Comparison of ENCODE assay signal across 8 cellular contexts in genomic region chr19:42113641-42114348, GRCh38. TPM values are rescaled to one million over a fixed set of nuclear protein-coding genes. Genes with fewer than 3 reads are reported as not detected.
DNase-seq lines count a peak whose midpoint lies in the region; ATAC-seq, FAIRE-seq and TF ChIP-seq lines count a peak whose summit lies in the region.

No MANE protein-coding gene starts in this region.

- peaks cover 12 to 13% of the 10 kb centered on the region in 2 donors for H3K4me1 ChIP-seq in thoracic aorta (ENCODE audit: control insufficient read depth in 1 of 2, low read depth in 2 of 2)

- in situ Hi-C loops in Caki2 (cut with HindIII; ENCODE audit: low pct_unique_long_range_greater_than_20kb, low sequenced_read_pairs) = loop anchor here (25.0 kb wide), 1 partner anchor 324 kb away; the partner anchor contains the start of genes CXCL17 and LIPE

- H3K9me3 ChIP-seq in thoracic aorta = no peaks in the 10 kb centered on the region

- H3K27me3 ChIP-seq in thoracic aorta (replicated peaks; ENCODE audit: insufficient read depth) = no peaks in the 10 kb centered on the region

- peak; percentile 90 for ATAC-seq in SK-N-SH treated with all-trans-retinoic acid at 6 μM for 48 hours
- ATAC-seq in thoracic aorta (ENCODE audit: insufficient number of reproducible peaks, low FRiP score, low read depth) = peak; percentile 72
- no peak for ATAC-seq in HG03520 (IDR thresholded peaks at IDR 0.05; ENCODE audit: unreplicated experiment)
- no peak for ATAC-seq in HG03095 (IDR thresholded peaks at IDR 0.05; ENCODE audit: unreplicated experiment)

- no peak overlapping the region for H3K4me3 ChIP-seq in thoracic aorta

- DNase-seq in Caki2 (ENCODE audit: low read depth) (peak; percentile 68), GM19239 (ENCODE audit: insufficient read length, low spot score) (peak; percentile 74), HTR-8/SVneo (ENCODE audit: insufficient read length, low spot score) (peak; percentile 90), glomerular endothelial cell (ENCODE audit: extremely low read depth, low read depth, low spot score) (peak; percentile 92), thoracic aorta (ENCODE audit: low spot score) (no peak)

- TF ChIP-seq CTCF in thoracic aorta (IDR thresholded peaks at IDR 0.05) = no peak

- FAIRE-seq in GM19239 (lab: Jason Lieb, UNC) = no peak
- FAIRE-seq in HTR-8/SVneo (lab: Jason Lieb, UNC) = peak; percentile 83

- peak overlapping the region; percentile 5 to 48 for H3K27ac ChIP-seq in thoracic aorta

- H3K36me3 ChIP-seq in thoracic aorta = no peaks in the 10 kb centered on the region

TF ChIP-seq in SK-N-SH treated with all-trans-retinoic acid at 6 μM for 48 hours, 23 proteins besides CTCF, POLR2A, EP300 and RAD21:
- no peak for TF ChIP-seq ISL1 (CRISPR knock-in tag; IDR thresholded peaks at IDR 0.05)
- no peak for TF ChIP-seq ZNF8 (CRISPR knock-in tag; IDR thresholded peaks at IDR 0.05)
- TF ChIP-seq TCF4 (CRISPR knock-in tag; IDR thresholded peaks at IDR 0.05; ENCODE audit: borderline replicate concordance) = no peak
- TF ChIP-seq ARNTL (CRISPR knock-in tag; IDR thresholded peaks at IDR 0.05; ENCODE audit: borderline replicate concordance, low read depth) = no peak
- TF ChIP-seq CSDC2 (CRISPR knock-in tag; IDR thresholded peaks at IDR 0.05) = no peak
- TF ChIP-seq ZFP3 (CRISPR knock-in tag; IDR thresholded peaks at IDR 0.05) = no peak
- TF ChIP-seq SNAI2 (CRISPR knock-in tag; IDR thresholded peaks at IDR 0.05) = no peak
- TF ChIP-seq BACH2 (CRISPR knock-in tag; IDR thresholded peaks at IDR 0.05; ENCODE audit: borderline replicate concordance) = no peak
- no peak for TF ChIP-seq ESRRG (CRISPR knock-in tag; IDR thresholded peaks at IDR 0.05)
- TF ChIP-seq TOX (CRISPR knock-in tag; IDR thresholded peaks at IDR 0.05; ENCODE audit: borderline replicate concordance) = no peak
- TF ChIP-seq ZFP30 (CRISPR knock-in tag; IDR thresholded peaks at IDR 0.05) = no peak
- no peak for TF ChIP-seq GLIS3 (CRISPR knock-in tag; IDR thresholded peaks at IDR 0.05)
- TF ChIP-seq ZC3H10 (CRISPR knock-in tag; IDR thresholded peaks at IDR 0.05) = no peak
- TF ChIP-seq CSRNP3 (CRISPR knock-in tag; IDR thresholded peaks at IDR 0.05) = no peak
- TF ChIP-seq ZNF565 (CRISPR knock-in tag; conservative IDR thresholded peaks at IDR 0.05; ENCODE audit: low read depth) = no peak
- TF ChIP-seq OSR1 (CRISPR knock-in tag; IDR thresholded peaks at IDR 0.05) = no peak
- no peak for TF ChIP-seq PATZ1 (CRISPR knock-in tag; IDR thresholded peaks at IDR 0.05; ENCODE audit: borderline replicate concordance)
- TF ChIP-seq PPARA (CRISPR knock-in tag; IDR thresholded peaks at IDR 0.05; ENCODE audit: borderline replicate concordance) = no peak
- TF ChIP-seq CREB5 (CRISPR knock-in tag; IDR thresholded peaks at IDR 0.05; ENCODE audit: low read depth) = no peak
TF ChIP-seq in SK-N-SH treated with all-trans-retinoic acid at 6 μM for 48 hours: peak in this region for 0.

RNA-seq across cellular contexts. Expression of gene POU2F2, which starts 18.5 kb away (rescaled TPM):
- total RNA-seq in Caki2 (2014; rRNA removed; shearing (Covaris generic); ENCODE audit: low replicate concordance) = not detected in 2 replicates
- 7.4 and 10.7 TPM in 2 replicates for total RNA-seq in glomerular endothelial cell
- total RNA-seq in thoracic aorta = 1 to 10 TPM in 1 of 2 donors, under 1 TPM in 1; 0.85 to 5.8 TPM

RNA-seq across cellular contexts. Expression of gene ZNF574, which starts 37.8 kb away (rescaled TPM):
- total RNA-seq in Caki2 (2014; rRNA removed; shearing (Covaris generic); ENCODE audit: low replicate concordance) = 18.2 and 24.6 TPM in 2 replicates
- total RNA-seq in glomerular endothelial cell (16.2 and 20.4 TPM in 2 replicates), thoracic aorta (10 to 100 TPM; 20.4 to 24.2 TPM)

RNA-seq across cellular contexts. Expression of gene GRIK5, which starts 43.8 kb away (rescaled TPM):
- not detected in 2 replicates for total RNA-seq in Caki2 (2014; rRNA removed; shearing (Covaris generic); ENCODE audit: low replicate concordance)
- total RNA-seq in glomerular endothelial cell = 0.23 TPM in 1 of 2 replicates, not detected in the other
- 10 to 100 TPM; 22.3 to 24.8 TPM for total RNA-seq in thoracic aorta

Comparison
In these comparisons a context has a peak if more than half of its experiments do, and no peak if none do; other contexts are left out.
1. ATAC-seq: peak in SK-N-SH treated with all-trans-retinoic acid at 6 μM for 48 hours (single experiment) and thoracic aorta (single experiment); none in HG03520 (single experiment) and HG03095 (single experiment).
2. RNA of gene GRIK5, which starts 43.8 kb away (total RNA-seq): 22.3 to 24.8 TPM in thoracic aorta; 0.23 TPM in glomerular endothelial cell and not detected in Caki2; every median in the first group is over 10 times any median in the second.